9 cellular contexts compared by ENCODE assay signal in genomic region chr18:48003426-48004349, GRCh38.
DNase-seq lines count a peak whose midpoint lies in the region; ATAC-seq and TF ChIP-seq lines count a peak whose summit lies in the region.
"Had no signal": no experiment of that assay in that cellular context is flagged by ENCODE, and none has a peak within 500 bp of the region (broad histone marks: within the 10 kb centered on the region; RNA-seq: fewer than 3 reads in every experiment).

No MANE protein-coding gene starts in this region.

- H3K9ac ChIP-seq in parathyroid adenoma = no peak overlapping the region

- H3K36me3 ChIP-seq in PC-9 (ENCODE audit: low read depth) (no peaks in the 10 kb centered on the region), parathyroid adenoma (ENCODE audit: control insufficient read depth, insufficient read depth, low read length) (no peaks in the 10 kb centered on the region)

- H3K4me2 ChIP-seq in PC-9 (peak overlapping the region; percentile 41), parathyroid adenoma (ENCODE audit: low read length) (no peak overlapping the region)

- ATAC-seq in HG02642 (IDR thresholded peaks at IDR 0.05; ENCODE audit: poor library complexity, unreplicated experiment) = no peak
- ATAC-seq in HG03439 (IDR thresholded peaks at IDR 0.05; ENCODE audit: unreplicated experiment) = no peak

- TSS peak; percentile 65 for BruUV-seq in PC-9 (replicated peaks; lab: Mats Ljungman, UMichigan)

- CTCF ChIA-PET in PC-9 (lab: Charles Lee) = no interaction called here

- H3F3A ChIP-seq in PC-9 (ENCODE audit: insufficient read depth, low read depth) = peaks cover 21% of the 10 kb centered on the region

- no peaks in the 10 kb centered on the region for H3K9me2 ChIP-seq in PC-9 (ENCODE audit: insufficient read depth)

- H3K4me1 ChIP-seq in PC-9 (replicated peaks; ENCODE audit: insufficient read depth) = peaks cover 36% of the 10 kb centered on the region
- peaks cover 4% of the 10 kb centered on the region for H3K4me1 ChIP-seq in parathyroid adenoma

- peak; percentile 78 for DNase-seq in ELF-1 (ENCODE audit: low read depth, low spot score)
- peak; percentile 44 to 82 for DNase-seq in PC-9
- peak; percentile 33 for DNase-seq in epithelial cell of esophagus (ENCODE audit: low read depth)
- no peak for DNase-seq in NCI-H748 (lab: John Stamatoyannopoulos, UW; ENCODE audit: unreplicated experiment)
- no peak for DNase-seq in NCI-H187 treated with DMSO at 0.1 percent for 48 hours (lab: John Stamatoyannopoulos, UW)
- DNase-seq: MM.1S had no signal

- H2AFZ ChIP-seq in PC-9 (no peak overlapping the region), parathyroid adenoma (peak overlapping the region; percentile 63)

- H4K20me1 ChIP-seq in PC-9 (ENCODE audit: insufficient read depth) = no peaks in the 10 kb centered on the region

- H3K79me2 ChIP-seq in PC-9 (ENCODE audit: low read depth) = no peaks in the 10 kb centered on the region
- H3K79me2 ChIP-seq in parathyroid adenoma = no peaks in the 10 kb centered on the region

- TF ChIP-seq CTCF in PC-9 (conservative IDR thresholded peaks at IDR 0.05) (no peak), epithelial cell of esophagus (IDR thresholded peaks at IDR 0.05; ENCODE audit: insufficient read depth, low read depth, low read length, missing control alignments) (no peak), parathyroid adenoma (IDR thresholded peaks at IDR 0.05) (no peak)

- H3K4me3 ChIP-seq in PC-9 = no peak overlapping the region
- H3K4me3 ChIP-seq in epithelial cell of esophagus (ENCODE audit: low read length) = no peak overlapping the region
- H3K4me3 ChIP-seq in parathyroid adenoma (ENCODE audit: low read depth, low read length) = no peak overlapping the region

- H3K27ac ChIP-seq in PC-9 (peak overlapping the region; percentile 77), parathyroid adenoma (peak overlapping the region; percentile 29)

- intact Hi-C loops in PC-9 (cut with micrococcal nuclease; ENCODE audit: unreplicated experiment) = loop anchor here (2.0 to 5.0 kb wide), 2 partner anchors 73 to 121 kb away; partner anchors contain the start of gene SMAD2

- H3K27me3 ChIP-seq in PC-9 (ENCODE audit: insufficient read depth, low read depth) (no peaks in the 10 kb centered on the region), parathyroid adenoma (ENCODE audit: control insufficient read depth, insufficient read depth, low read length) (no peaks in the 10 kb centered on the region)

- POLR2A ChIA-PET in PC-9 (lab: Charles Lee; ENCODE audit: unreplicated experiment) = interaction anchor here (0.6 to 0.8 kb wide), 3 partner anchors 63 to 130 kb away, joined by 3 to 5 read pairs (median 4); no protein-coding TSS in a partner anchor

- H3K9me3 ChIP-seq in PC-9 (ENCODE audit: insufficient read depth, low read depth) (no peaks in the 10 kb centered on the region), parathyroid adenoma (ENCODE audit: control insufficient read depth, low read length) (no peaks in the 10 kb centered on the region)

Comparison
In these comparisons a context has a peak if more than half of its experiments do, and no peak if none do; other contexts are left out.
1. DNase-seq: peak in ELF-1 (single experiment), PC-9 (2 of 2) and epithelial cell of esophagus (single experiment); none in NCI-H748 (single experiment) and NCI-H187 treated with DMSO at 0.1 percent for 48 hours (single experiment).